Comparison of ENCODE assay signal across 11 cellular contexts in the genomic region with DNA sequence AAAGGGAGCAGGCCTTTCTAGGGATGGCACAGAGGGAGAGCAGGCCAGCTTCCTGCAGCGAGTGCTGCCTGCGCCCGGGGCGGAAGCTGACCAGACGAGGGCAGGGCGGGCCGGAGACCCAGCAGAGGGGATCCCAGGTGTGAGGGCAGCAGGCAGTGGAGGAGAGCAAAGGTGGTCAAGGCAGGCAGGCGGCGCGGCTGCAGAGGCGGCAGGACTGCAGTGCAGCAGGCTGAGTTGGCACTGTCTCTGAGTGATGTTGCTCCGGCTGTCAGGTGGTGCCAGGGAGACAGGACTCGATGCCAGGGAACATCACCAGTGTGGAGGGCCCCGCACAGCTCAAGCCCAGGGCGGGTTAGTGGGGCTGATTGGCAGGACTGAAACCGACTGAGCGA. TPM values are rescaled to one million over a fixed set of nuclear protein-coding genes. Genes with fewer than 3 reads are reported as not detected.
A peak's percentile ranks its signal among the peaks of the same experiment; 100 is the strongest.
DNase-seq lines count a peak whose midpoint lies in the region; ATAC-seq and TF ChIP-seq lines count a peak whose summit lies in the region.
"Had no signal": no experiment of that assay in that cellular context is flagged by ENCODE, and none has a peak within 500 bp of the region (broad histone marks: within the 10 kb centered on the region; RNA-seq: fewer than 3 reads in every experiment).

No MANE protein-coding gene starts in this region.

- H3K4me1 Mint-ChIP-seq in H9: peaks cover 22 to 23% of the 10 kb centered on the region in 2 experiments

- intact Hi-C loops in Right ventricle myocardium superior (cut with DNase I): no loop called here
- intact Hi-C loops in sigmoid colon (cut with DNase I): no loop called here

- H4K5ac ChIP-seq in H9 (ENCODE audit: insufficient read length, low read depth, low read length): no peak overlapping the region

- DNase-seq in H9 (no peak), SK-N-SH (no peak), Right ventricle myocardium superior (peak; percentile 62), sigmoid colon (peak; percentile 64), GM20000 (ENCODE audit: low spot score) (no peak)
- no peak for DNase-seq in activated CD4-positive, alpha-beta T cell treated with anti-CD3 and anti-CD28 coated beads, Interleukin-2, amount 50 U/mL, for 1 hour
- no peak for DNase-seq in activated CD4-positive, alpha-beta T cell treated with anti-CD3 and anti-CD28 coated beads, Interleukin-2, amount 50 U/mL, for 4 hours
- DNase-seq: activated gamma-delta T cell treated with Interleukin-2 at 50 U/mL for 16 hours; SHP77 treated with DMSO at 0.1 percent for 48 hours; stimulated activated CD8-positive, alpha-beta memory T cell treated with anti-CD3 and anti-CD28 coated beads, Interleukin-4, amount 100 ng/mL, for 48 hours had no signal

- no peaks in the 10 kb centered on the region for H4K20me1 ChIP-seq in H9 (ENCODE audit: control insufficient read depth, insufficient read depth, insufficient read length)
- no peaks in the 10 kb centered on the region for H4K20me1 ChIP-seq in SK-N-SH (ENCODE audit: insufficient read depth)

- H3K27ac Mint-ChIP-seq in H9: peak overlapping the region; percentile 88 to 96 (median 95); a peak in 5 of 7 replicates

- TF ChIP-seq EP300 in SK-N-SH (IDR thresholded peaks at IDR 0.05; ENCODE audit: borderline replicate concordance in 1 of 2, low read depth in 1 of 2, low read length in 1 of 2) (no peak), sigmoid colon (IDR thresholded peaks at IDR 0.05) (no peak)

- H3K18ac ChIP-seq in H9 (ENCODE audit: insufficient read length, low read depth, low read length): no peak overlapping the region

- TF ChIP-seq RAD21 in SK-N-SH (IDR thresholded peaks at IDR 0.05; ENCODE audit: low read length): no peak

- no peak overlapping the region for H3K56ac ChIP-seq in H9 (ENCODE audit: insufficient read length, low read depth, low read length)

- H3K79me1 ChIP-seq in H9 (ENCODE audit: insufficient read depth, low read depth, low read length, poor library complexity, severe bottlenecking): no peaks in the 10 kb centered on the region

- CTCF ChIA-PET in SK-N-SH (lab: Yijun Ruan, JAX): interaction anchor here (0.6 to 6.4 kb wide), 18 partner anchors 9 to 495 kb away, joined by 3 to 54 read pairs (median 4); a partner anchor contains a TSS

- H2AK5ac ChIP-seq in H9 (ENCODE audit: insufficient read length, low read length): no peak overlapping the region

- POLR2A ChIA-PET in SK-N-SH (lab: Yijun Ruan, JAX): interaction anchor here (0.6 to 1.4 kb wide), 4 partner anchors 14 to 277 kb away, joined by 3 read pairs; no protein-coding TSS in a partner anchor

- ATAC-seq in Right ventricle myocardium superior (ENCODE audit: poor library complexity): peak; percentile 76
- ATAC-seq in HG02588 (IDR thresholded peaks at IDR 0.05; ENCODE audit: unreplicated experiment): no peak

- no peak overlapping the region for H2BK20ac ChIP-seq in H9 (ENCODE audit: low read depth, low read length, poor library complexity, severe bottlenecking)

- no peak overlapping the region for H2BK12ac ChIP-seq in H9 (ENCODE audit: insufficient read length, low read depth, low read length)

- H3K27me3 ChIP-seq in H9 (ENCODE audit: insufficient read depth, low read length) (no peaks in the 10 kb centered on the region), SK-N-SH (ENCODE audit: insufficient read depth) (no peaks in the 10 kb centered on the region), sigmoid colon (no peaks in the 10 kb centered on the region)

- H3F3A ChIP-seq in SK-N-SH (replicated peaks; ENCODE audit: insufficient read depth): no peaks in the 10 kb centered on the region

- H3K4me2 ChIP-seq in H9 (ENCODE audit: insufficient read depth, insufficient read length, low read length) (no peak overlapping the region), SK-N-SH (0 out of 2 replicates have a peak overlapping the region, but pooled peaks have one; percentile 2)

- no peaks in the 10 kb centered on the region for H3K27me3 Mint-ChIP-seq in H9 (ENCODE audit: low read depth)

- no peak overlapping the region for H3K4me3 Mint-ChIP-seq in H9

- no peaks in the 10 kb centered on the region for H3K9me3 Mint-ChIP-seq in H9

- H3K9me3 ChIP-seq in H9 (ENCODE audit: control insufficient read depth, low read depth, low read length) (no peaks in the 10 kb centered on the region), SK-N-SH (no peaks in the 10 kb centered on the region), sigmoid colon (no peaks in the 10 kb centered on the region)

- H3K4ac ChIP-seq in H9 (ENCODE audit: low read depth, low read length): no peak overlapping the region

- H3K4me1 ChIP-seq in H9 (ENCODE audit: insufficient read depth, low read length) (no peaks in the 10 kb centered on the region), SK-N-SH (ENCODE audit: control insufficient read depth in 1 of 2, insufficient read depth in 2 of 2, low read depth in 1 of 2, low read length in 1 of 2) (peaks cover 0 to 47% of the 10 kb centered on the region in 2 experiments; a peak in 1 of 4 replicates), sigmoid colon (peaks cover 0 to 11% (median 2%) of the 10 kb centered on the region in 4 donors)

- H2BK5ac ChIP-seq in H9 (ENCODE audit: insufficient read length, low read length): no peak overlapping the region

- H3K14ac ChIP-seq in H9 (ENCODE audit: insufficient read depth, low read length): no peak overlapping the region

- no peak overlapping the region for H3K27ac ChIP-seq in H9 (ENCODE audit: insufficient read length, low read depth, low read length)
- H3K27ac ChIP-seq in SK-N-SH (ENCODE audit: low read depth in 2 of 2, low read length in 1 of 2): peak overlapping the region in 1 of 2 experiments; percentile 71; a peak in 2 of 4 replicates
- H3K27ac ChIP-seq in sigmoid colon: peak overlapping the region in 1 of 4 donors; percentile 42

- no peaks in the 10 kb centered on the region for H3K79me2 ChIP-seq in H9 (ENCODE audit: insufficient read depth, low read length)
- no peaks in the 10 kb centered on the region for H3K79me2 ChIP-seq in SK-N-SH (ENCODE audit: insufficient read depth)

- TF ChIP-seq POLR2A in sigmoid colon (IDR thresholded peaks at IDR 0.05): no peak

- no peak overlapping the region for H4K8ac ChIP-seq in H9 (replicated peaks; ENCODE audit: insufficient read length, low read depth, low read length)

- H3K23ac ChIP-seq in H9 (ENCODE audit: insufficient read length, low read depth, low read length): no peak overlapping the region

- H3K4me3 ChIP-seq in SK-N-SH (ENCODE audit: low read depth in 2 of 2, low read length in 1 of 2) (no peak overlapping the region), sigmoid colon (no peak overlapping the region)

- H3K9ac ChIP-seq in H9 (ENCODE audit: extremely low read depth, insufficient read length, low read length) (no peak overlapping the region), SK-N-SH (no peak overlapping the region)

- no peak overlapping the region for H2BK15ac ChIP-seq in H9 (ENCODE audit: low read depth, low read length)

- no peak overlapping the region for H2AFZ ChIP-seq in H9 (ENCODE audit: low read length)
- H2AFZ ChIP-seq in SK-N-SH (ENCODE audit: low read depth): no peak overlapping the region

- H3K9me2 ChIP-seq in SK-N-SH: no peaks in the 10 kb centered on the region

- no peak for TF ChIP-seq CTCF in H9 (conservative IDR thresholded peaks at IDR 0.05)
- peak; percentile 16; the same call in 1 of the 2 replicates for TF ChIP-seq CTCF in SK-N-SH (IDR thresholded peaks at IDR 0.05)
- no peak for TF ChIP-seq CTCF in sigmoid colon (IDR thresholded peaks at IDR 0.05)
- TF ChIP-seq CTCF in GM20000 (IDR thresholded peaks at IDR 0.05; ENCODE audit: extremely low read depth, missing control alignments): no peak

- no peak overlapping the region for H4K91ac ChIP-seq in H9 (ENCODE audit: insufficient read length, low read depth, low read length)

- WGBS in H9 (ENCODE audit: extremely low coverage, insufficient read length, low lambda C conversion rate): no CpG with 5 or more reads among the region's 17 CpGs
- WGBS in SK-N-SH (ENCODE audit: low lambda C conversion rate): 85% methylated on average over 17 of the region's 17 CpGs
- WGBS in sigmoid colon, 2 donors: 88 to 91% methylated on average over 17 of the region's 17 CpGs

- H3T11ph ChIP-seq in H9 (ENCODE audit: low read length): no peak overlapping the region

- H3K36me3 ChIP-seq in SK-N-SH (replicated peaks in 1 of 2; ENCODE audit: control insufficient read depth in 1 of 2, insufficient read depth in 2 of 2, low read length in 1 of 2): no peaks in the 10 kb centered on the region
- no peaks in the 10 kb centered on the region for H3K36me3 ChIP-seq in sigmoid colon

- no peak overlapping the region for H2BK120ac ChIP-seq in H9 (ENCODE audit: low read depth, low read length, poor library complexity, severe bottlenecking)

- no peaks in the 10 kb centered on the region; a peak in 1 of 7 replicates for H3K36me3 Mint-ChIP-seq in H9 (ENCODE audit: insufficient read depth in 1 of 3, low read depth in 3 of 3)

- no peaks in the 10 kb centered on the region for H3K23me2 ChIP-seq in H9 (ENCODE audit: insufficient read length, low read depth, low read length, poor library complexity, severe bottlenecking)

TF ChIP-seq in SK-N-SH, 30 proteins besides CTCF, POLR2A, EP300 and RAD21:
- TF ChIP-seq CHD2 (IDR thresholded peaks at IDR 0.05; ENCODE audit: low read length, partially characterized antibody) (no peak), YY1 (IDR thresholded peaks at IDR 0.05; ENCODE audit: low read depth) (no peak), POLR2AphosphoS5 (IDR thresholded peaks at IDR 0.05; ENCODE audit: low read depth, low read length) (no peak), GATA2 (CRISPR knock-in tag; IDR thresholded peaks at IDR 0.05) (no peak), ELF1 (IDR thresholded peaks at IDR 0.05) (no peak)
- TF ChIP-seq, protein P1, sequence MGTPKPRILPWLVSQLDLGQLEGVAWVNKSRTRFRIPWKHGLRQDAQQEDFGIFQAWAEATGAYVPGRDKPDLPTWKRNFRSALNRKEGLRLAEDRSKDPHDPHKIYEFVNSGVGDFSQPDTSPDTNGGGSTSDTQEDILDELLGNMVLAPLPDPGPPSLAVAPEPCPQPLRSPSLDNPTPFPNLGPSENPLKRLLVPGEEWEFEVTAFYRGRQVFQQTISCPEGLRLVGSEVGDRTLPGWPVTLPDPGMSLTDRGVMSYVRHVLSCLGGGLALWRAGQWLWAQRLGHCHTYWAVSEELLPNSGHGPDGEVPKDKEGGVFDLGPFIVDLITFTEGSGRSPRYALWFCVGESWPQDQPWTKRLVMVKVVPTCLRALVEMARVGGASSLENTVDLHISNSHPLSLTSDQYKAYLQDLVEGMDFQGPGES (IDR thresholded peaks at IDR 0.05; ENCODE audit: low read depth, low read length): no peak

RNA-seq across cellular contexts. Expression of a gene that starts 22.3 kb away (rescaled TPM):
- total RNA-seq in H9 (2021) (39.6 and 42.1 TPM in 2 replicates), Right ventricle myocardium superior (23.2 TPM), sigmoid colon (10 to 100 TPM in 2 of 4 donors, 1 to 10 TPM in 2; 7.5 to 29.6 (median 13.0) TPM)
- polyA plus RNA-seq in SK-N-SH (2012; rRNA removed) (48.1 and 48.7 TPM in 2 replicates), sigmoid colon (10 to 100 TPM in 1 of 3 donors, 1 to 10 TPM in 1, under 1 TPM in 1; 0.60 to 15.3 (median 3.5) TPM)
- polyA plus RNA-seq in SK-N-SH (2012; cell fraction: cytosol; rRNA removed): 13.2 and 23.6 TPM in 2 replicates
- 104 and 115 TPM in 2 replicates for polyA plus RNA-seq in SK-N-SH (2012; cell fraction: nucleus; rRNA removed)

Comparison
In these comparisons a context has a peak if more than half of its experiments do, and no peak if none do; other contexts are left out.
1. DNase-seq: peak in Right ventricle myocardium superior (single experiment) and sigmoid colon (single experiment); none in H9 (single experiment), SK-N-SH (single experiment), GM20000 (single experiment), activated CD4-positive, alpha-beta T cell treated with anti-CD3 and anti-CD28 coated beads, Interleukin-2, amount 50 U/mL, for 1 hour (single experiment) and activated CD4-positive, alpha-beta T cell treated with anti-CD3 and anti-CD28 coated beads, Interleukin-2, amount 50 U/mL, for 4 hours (0 of 2).